8 cellular contexts compared by ENCODE assay signal in genomic region chr12:9925746-9926393, GRCh38. TPM values are rescaled to one million over a fixed set of nuclear protein-coding genes. Genes with fewer than 3 reads are reported as not detected.
DNase-seq lines count a peak whose midpoint lies in the region; ATAC-seq and TF ChIP-seq lines count a peak whose summit lies in the region.
"Had no signal": no experiment of that assay in that cellular context is flagged by ENCODE, and none has a peak within 500 bp of the region (broad histone marks: within the 10 kb centered on the region; RNA-seq: fewer than 3 reads in every experiment).

No MANE protein-coding gene starts in this region.

- H3K27ac ChIP-seq in KMS-11 (no peak overlapping the region), neural progenitor cell (no peak overlapping the region)

- POLR2A ChIA-PET in activated B cell treated with CpG ODN at 0.5 μM for 24 hours (lab: Charles Lee) = no interaction called here

- H3K4me2 ChIP-seq in KMS-11 (peak overlapping the region; percentile 29; the same call in 1 of the 2 replicates), neural progenitor cell (no peak overlapping the region)

- peaks cover 4% of the 10 kb centered on the region for H3K4me1 Mint-ChIP-seq in activated B cell treated with CpG ODN at 0.5 μM for 24 hours
- no peaks in the 10 kb centered on the region for H3K4me1 Mint-ChIP-seq in neural progenitor cell

- H3K4me3 ChIP-seq in KMS-11 (IDR thresholded peaks at IDR 0.05; ENCODE audit: insufficient read depth, low read depth, low read length) = no peak overlapping the region
- H3K4me3 ChIP-seq in fibroblast of the aortic adventitia (ENCODE audit: low read depth, low read length) = no peak overlapping the region
- H3K4me3 ChIP-seq in neural progenitor cell = no peak overlapping the region

- H3K27ac Mint-ChIP-seq in activated B cell treated with CpG ODN at 0.5 μM for 24 hours (no peak overlapping the region), neural progenitor cell (no peak overlapping the region)

- TF ChIP-seq CTCF in KMS-11 (conservative IDR thresholded peaks at IDR 0.05; ENCODE audit: low read depth, low read length) (peak; percentile 70), activated B cell treated with CpG ODN at 0.5 μM for 24 hours (IDR thresholded peaks at IDR 0.05) (no peak), fibroblast of the aortic adventitia (IDR thresholded peaks at IDR 0.05; ENCODE audit: insufficient read depth, low read length) (peak; percentile 47), neural progenitor cell (IDR thresholded peaks at IDR 0.05) (peak; percentile 68)

- peak; percentile 40 for ATAC-seq in activated B cell treated with CpG ODN at 0.5 μM for 24 hours (ENCODE audit: low read depth)

- no peaks in the 10 kb centered on the region for H3K36me3 ChIP-seq in KMS-11 (ENCODE audit: insufficient read depth)
- H3K36me3 ChIP-seq in neural progenitor cell = no peaks in the 10 kb centered on the region

- H4K20me1 ChIP-seq in KMS-11 (ENCODE audit: insufficient read depth) = no peaks in the 10 kb centered on the region
- H4K20me1 ChIP-seq in neural progenitor cell (ENCODE audit: low read depth) = no peaks in the 10 kb centered on the region

- no peaks in the 10 kb centered on the region for H3K9me3 Mint-ChIP-seq in activated B cell treated with CpG ODN at 0.5 μM for 24 hours
- H3K9me3 Mint-ChIP-seq in neural progenitor cell = no peaks in the 10 kb centered on the region

- no peaks in the 10 kb centered on the region for H3K27me3 ChIP-seq in KMS-11 (ENCODE audit: insufficient read depth, low read depth)
- no peaks in the 10 kb centered on the region for H3K27me3 ChIP-seq in neural progenitor cell

- intact Hi-C loops in activated B cell treated with CpG ODN at 0.5 μM for 24 hours (cut with micrococcal nuclease) = loop anchor here (1.0 to 5.0 kb wide), 6 partner anchors 57 to 595 kb away; partner anchors contain the start of gene CLEC2B

- no peaks in the 10 kb centered on the region for H3K9me3 ChIP-seq in neural progenitor cell (ENCODE audit: low read depth)

- peak overlapping the region; percentile 37; the same call in 1 of the 2 replicates for H2AFZ ChIP-seq in KMS-11 (ENCODE audit: low read depth)
- no peak overlapping the region for H2AFZ ChIP-seq in neural progenitor cell (replicated peaks)

- H3F3A ChIP-seq in neural progenitor cell (ENCODE audit: low read depth) = no peaks in the 10 kb centered on the region

- H3K36me3 Mint-ChIP-seq in activated B cell treated with CpG ODN at 0.5 μM for 24 hours (ENCODE audit: low read depth) (no peaks in the 10 kb centered on the region), neural progenitor cell (no peaks in the 10 kb centered on the region)

- CTCF ChIA-PET in activated B cell treated with CpG ODN at 0.5 μM for 24 hours (lab: Charles Lee) = interaction anchor here (0.8 to 4.7 kb wide), 4 partner anchors 19 to 176 kb away, joined by 4 to 37 read pairs (median 20); no protein-coding TSS in a partner anchor

- peak overlapping the region; percentile 62 for H3K4me3 Mint-ChIP-seq in activated B cell treated with CpG ODN at 0.5 μM for 24 hours
- H3K4me3 Mint-ChIP-seq in neural progenitor cell = no peak overlapping the region

- H3K27me3 Mint-ChIP-seq in activated B cell treated with CpG ODN at 0.5 μM for 24 hours (peaks cover 12% of the 10 kb centered on the region), neural progenitor cell (ENCODE audit: insufficient read depth, low read depth) (no peaks in the 10 kb centered on the region)

- H3K4me1 ChIP-seq in KMS-11 (ENCODE audit: low read depth, poor library complexity, severe bottlenecking) = peaks cover 29% of the 10 kb centered on the region
- no peaks in the 10 kb centered on the region for H3K4me1 ChIP-seq in neural progenitor cell

- no peak overlapping the region for H3K9ac ChIP-seq in KMS-11
- H3K9ac ChIP-seq in neural progenitor cell = no peak overlapping the region

- H3K79me2 ChIP-seq in KMS-11 (ENCODE audit: insufficient read depth, low read depth) (no peaks in the 10 kb centered on the region), neural progenitor cell (ENCODE audit: low read depth) (no peaks in the 10 kb centered on the region)

- DNase-seq in ELR (ENCODE audit: low read depth) (peak; percentile 68), activated B cell treated with CpG ODN at 0.5 μM for 24 hours (no peak), fibroblast of the aortic adventitia (ENCODE audit: low read depth) (peak; percentile 63), neural progenitor cell (ENCODE audit: low spot score) (peak; percentile 75), NCI-H1436 treated with DMSO at 0.1 percent for 48 hours (lab: John Stamatoyannopoulos, UW) (no peak), NCI-H2227 (lab: John Stamatoyannopoulos, UW; ENCODE audit: unreplicated experiment) (no peak)

RNA-seq across cellular contexts. Expression of gene CLEC2A, which starts 6.3 kb away (rescaled TPM):
- not detected in 2 replicates for total RNA-seq in activated B cell treated with CpG ODN at 0.5 μM for 24 hours
- total RNA-seq in fibroblast of the aortic adventitia (ENCODE audit: low replicate concordance) = not detected in 2 replicates
- not detected in 2 replicates for total RNA-seq in neural progenitor cell (ENCODE audit: low replicate concordance)
- total RNA-seq: activated CD8-positive, alpha-beta memory T cell treated with anti-CD3 and anti-CD28 coated beads for 36 hours had no signal

RNA-seq across cellular contexts. Expression of gene KLRF2, which starts 44.6 kb away (rescaled TPM):
- total RNA-seq in activated B cell treated with CpG ODN at 0.5 μM for 24 hours (not detected in 2 replicates), fibroblast of the aortic adventitia (ENCODE audit: low replicate concordance) (not detected in 2 replicates), neural progenitor cell (ENCODE audit: low replicate concordance) (not detected in 2 replicates)
- total RNA-seq: activated CD8-positive, alpha-beta memory T cell treated with anti-CD3 and anti-CD28 coated beads for 36 hours had no signal

RNA-seq across cellular contexts. Expression of gene CLEC12A, which starts 45.3 kb away (rescaled TPM):
- total RNA-seq in activated B cell treated with CpG ODN at 0.5 μM for 24 hours (0.22 TPM in 1 of 2 replicates, not detected in the other), fibroblast of the aortic adventitia (ENCODE audit: low replicate concordance) (not detected in 2 replicates), neural progenitor cell (ENCODE audit: low replicate concordance) (not detected in 2 replicates)
- total RNA-seq: activated CD8-positive, alpha-beta memory T cell treated with anti-CD3 and anti-CD28 coated beads for 36 hours had no signal

RNA-seq across cellular contexts. Expression of gene CLEC2B, which starts 56.7 kb away (rescaled TPM):
- total RNA-seq in activated B cell treated with CpG ODN at 0.5 μM for 24 hours (18.4 and 19.1 TPM in 2 replicates), fibroblast of the aortic adventitia (ENCODE audit: low replicate concordance) (16.5 and 58.1 TPM in 2 replicates), neural progenitor cell (ENCODE audit: low replicate concordance) (0.28 and 1.0 TPM in 2 replicates)

Comparison
In these comparisons a context has a peak if more than half of its experiments do, and no peak if none do; other contexts are left out.
1. DNase-seq: peak in ELR (single experiment), fibroblast of the aortic adventitia (single experiment) and neural progenitor cell (single experiment); none in activated B cell treated with CpG ODN at 0.5 μM for 24 hours (single experiment), NCI-H1436 treated with DMSO at 0.1 percent for 48 hours (single experiment) and NCI-H2227 (single experiment).